Comparison of ENCODE assay signal across 9 cellular contexts in genomic region chr9:21213411-21214326, GRCh38. TPM values are rescaled to one million over a fixed set of nuclear protein-coding genes. Genes with fewer than 3 reads are reported as not detected.
A peak's percentile ranks its signal among the peaks of the same experiment; 100 is the strongest.
DNase-seq lines count a peak whose midpoint lies in the region; ATAC-seq, FAIRE-seq and TF ChIP-seq lines count a peak whose summit lies in the region.
"Not testable (repeated sequence)": the region's sequence is repeated elsewhere in the genome, so short reads cannot be mapped to it uniquely, and the experiment has no call there.
"Had no signal": no experiment of that assay in that cellular context is flagged by ENCODE, and none has a peak within 500 bp of the region (broad histone marks: within the 10 kb centered on the region; RNA-seq: fewer than 3 reads in every experiment).

No MANE protein-coding gene starts in this region.

- H3K9me3 ChIP-seq in SK-N-SH, result not testable (repeated sequence)

- TF ChIP-seq RAD21 in Ishikawa (IDR thresholded peaks at IDR 0.05; ENCODE audit: low read depth), result peak; percentile 49
- peak; percentile 39 for TF ChIP-seq RAD21 in SK-N-SH (IDR thresholded peaks at IDR 0.05; ENCODE audit: low read length)

- peak; percentile 42 for FAIRE-seq in G401.6 (lab: Jason Lieb, UNC)

- H3K79me2 ChIP-seq in SK-N-SH (ENCODE audit: insufficient read depth), result not testable (repeated sequence)

- not testable (repeated sequence) for H3K9ac ChIP-seq in SK-N-SH

- TF ChIP-seq CTCF in SK-N-SH (IDR thresholded peaks at IDR 0.05), result not testable (repeated sequence)
- TF ChIP-seq CTCF in MCF 10A (IDR thresholded peaks at IDR 0.05; ENCODE audit: unreplicated experiment), result peak; percentile 17

- not testable (repeated sequence) for DNase-seq in SK-N-SH
- DNase-seq in MCF 10A (ENCODE audit: unreplicated experiment), result peak; percentile 3
- DNase-seq in left kidney (ENCODE audit: low read depth, low spot score), result peak; percentile 4
- DNase-seq in stromal cell of bone marrow (ENCODE audit: low read depth), result peak; percentile 3

- not testable (repeated sequence) for H3K27me3 ChIP-seq in SK-N-SH (ENCODE audit: insufficient read depth)

- H3K36me3 Mint-ChIP-seq in MCF 10A (ENCODE audit: insufficient read depth, unreplicated experiment), result not testable (repeated sequence)

- CTCF ChIA-PET in SK-N-SH (lab: Yijun Ruan, JAX), result interaction anchor here (0.8 to 2.4 kb wide), 4 partner anchors 9 to 60 kb away, joined by 3 to 10 read pairs (median 3); no protein-coding TSS in a partner anchor
- CTCF ChIA-PET in MCF 10A (lab: Yijun Ruan, JAX), result interaction anchor here (0.7 to 1.1 kb wide), 2 partner anchors 22 to 34 kb away, joined by 3 read pairs; no protein-coding TSS in a partner anchor

- ATAC-seq in GM19438 (IDR thresholded peaks at IDR 0.05; ENCODE audit: low read depth, unreplicated experiment), result peak; percentile 58
- peak; percentile 71 for ATAC-seq in HG02678 (IDR thresholded peaks at IDR 0.05; ENCODE audit: unreplicated experiment)

- not testable (repeated sequence) for H3F3A ChIP-seq in SK-N-SH (replicated peaks; ENCODE audit: insufficient read depth)

- H3K27me3 Mint-ChIP-seq in MCF 10A (ENCODE audit: insufficient read depth, unreplicated experiment), result peaks cover 15% of the 10 kb centered on the region

- not testable (repeated sequence) for H3K4me2 ChIP-seq in SK-N-SH

- not testable (repeated sequence) for H2AFZ ChIP-seq in SK-N-SH (ENCODE audit: low read depth)

- not testable (repeated sequence) for H3K4me3 ChIP-seq in SK-N-SH (ENCODE audit: low read depth in 2 of 2, low read length in 1 of 2)

- H3K27ac Mint-ChIP-seq in MCF 10A (ENCODE audit: low read depth, unreplicated experiment), result not testable (repeated sequence)

- H3K4me1 Mint-ChIP-seq in MCF 10A (ENCODE audit: insufficient read depth, unreplicated experiment), result not testable (repeated sequence)

- H3K4me1 ChIP-seq in SK-N-SH (ENCODE audit: control insufficient read depth in 1 of 2, insufficient read depth in 2 of 2, low read depth in 1 of 2, low read length in 1 of 2), result not testable (repeated sequence)

- POLR2A ChIA-PET in SK-N-SH (lab: Yijun Ruan, JAX); MCF 10A (lab: Yijun Ruan, JAX): not testable (repeated sequence)

- not testable (repeated sequence) for H3K36me3 ChIP-seq in SK-N-SH (replicated peaks in 1 of 2; ENCODE audit: control insufficient read depth in 1 of 2, insufficient read depth in 2 of 2, low read length in 1 of 2)

- H3K4me3 Mint-ChIP-seq in MCF 10A (ENCODE audit: unreplicated experiment), result not testable (repeated sequence)

- H3K9me2 ChIP-seq in SK-N-SH, result not testable (repeated sequence)

- H4K20me1 ChIP-seq in SK-N-SH (ENCODE audit: insufficient read depth), result not testable (repeated sequence)

- 4% methylated on average over 5 of the region's 5 CpGs for WGBS in SK-N-SH (ENCODE audit: low lambda C conversion rate)

- TF ChIP-seq EP300 in Ishikawa (IDR thresholded peaks at IDR 0.05; ENCODE audit: borderline replicate concordance); SK-N-SH (IDR thresholded peaks at IDR 0.05; ENCODE audit: borderline replicate concordance in 1 of 2, low read depth in 1 of 2, low read length in 1 of 2): not testable (repeated sequence)

- not testable (repeated sequence) for H3K9me3 Mint-ChIP-seq in MCF 10A (ENCODE audit: unreplicated experiment)

- intact Hi-C loops in MCF 10A (cut with micrococcal nuclease), result not testable (repeated sequence)

- H3K27ac ChIP-seq in SK-N-SH (ENCODE audit: low read depth in 2 of 2, low read length in 1 of 2), result not testable (repeated sequence)

- BruUV-seq in MCF 10A (replicated peaks; lab: Mats Ljungman, UMichigan), result not testable (repeated sequence)

RNA-seq across cellular contexts. Expression of gene IFNA16, which starts 3.4 kb away (rescaled TPM):
- polyA plus RNA-seq in SK-N-SH (2012; rRNA removed), result not detected in 2 replicates
- polyA plus RNA-seq in SK-N-SH (2012; cell fraction: cytosol; rRNA removed), result not detected in 2 replicates
- polyA plus RNA-seq in SK-N-SH (2012; cell fraction: nucleus; rRNA removed), result not detected in 2 replicates
- total RNA-seq in MCF 10A (2022), result not detected in 2 replicates
- total RNA-seq: kidney had no signal

RNA-seq across cellular contexts. Expression of gene IFNA10, which starts 6.7 kb away (rescaled TPM):
- not detected in 2 replicates for polyA plus RNA-seq in SK-N-SH (2012; rRNA removed)
- polyA plus RNA-seq in SK-N-SH (2012; cell fraction: cytosol; rRNA removed), result not detected in 2 replicates
- polyA plus RNA-seq in SK-N-SH (2012; cell fraction: nucleus; rRNA removed), result not detected in 2 replicates
- total RNA-seq in MCF 10A (2022), result not detected in 2 replicates
- total RNA-seq: kidney had no signal

RNA-seq across cellular contexts. Expression of gene IFNA7, which starts 11.7 kb away (rescaled TPM):
- polyA plus RNA-seq in SK-N-SH (2012; rRNA removed), result not detected in 2 replicates
- polyA plus RNA-seq in SK-N-SH (2012; cell fraction: cytosol; rRNA removed), result not detected in 2 replicates
- not detected in 2 replicates for polyA plus RNA-seq in SK-N-SH (2012; cell fraction: nucleus; rRNA removed)
- total RNA-seq in MCF 10A (2022), result not detected in 2 replicates
- total RNA-seq: kidney had no signal

RNA-seq across cellular contexts. Expression of gene IFNA17, which starts 14.4 kb away (rescaled TPM):
- polyA plus RNA-seq in SK-N-SH (2012; rRNA removed), result not detected in 2 replicates
- not detected in 2 replicates for polyA plus RNA-seq in SK-N-SH (2012; cell fraction: cytosol; rRNA removed)
- polyA plus RNA-seq in SK-N-SH (2012; cell fraction: nucleus; rRNA removed), result not detected in 2 replicates
- total RNA-seq in MCF 10A (2022), result not detected in 2 replicates
- total RNA-seq: kidney had no signal

RNA-seq across cellular contexts. Expression of gene IFNA14, which starts 26.1 kb away (rescaled TPM):
- polyA plus RNA-seq in SK-N-SH (2012; rRNA removed), result not detected in 2 replicates
- polyA plus RNA-seq in SK-N-SH (2012; cell fraction: cytosol; rRNA removed), result not detected in 2 replicates
- polyA plus RNA-seq in SK-N-SH (2012; cell fraction: nucleus; rRNA removed), result not detected in 2 replicates
- not detected in 2 replicates for total RNA-seq in MCF 10A (2022)
- total RNA-seq: kidney had no signal
